In genomic region chr6:129370268-129370916, GRCh38 we compare ENCODE assay signal across 8 cellular contexts.
DNase-seq lines count a peak whose midpoint lies in the region; ATAC-seq, FAIRE-seq and TF ChIP-seq lines count a peak whose summit lies in the region.

No MANE protein-coding gene starts in this region.

- H3K36me3 ChIP-seq in Panc1 (ENCODE audit: control insufficient read depth, insufficient read depth, low read length) (no peaks in the 10 kb centered on the region), right atrium auricular region (peaks cover 33% of the 10 kb centered on the region), small intestine (ENCODE audit: control insufficient read depth in 2 of 2, insufficient read depth in 2 of 2, low read length in 2 of 2) (no peaks in the 10 kb centered on the region)

- ATAC-seq in HG03066 (IDR thresholded peaks at IDR 0.05; ENCODE audit: low read depth, unreplicated experiment), result peak; percentile 65
- peak; percentile 65; the same call in 1 of the 2 replicates for ATAC-seq in Panc1
- no peak for ATAC-seq in activated naive CD8-positive, alpha-beta T cell treated with anti-CD3 and anti-CD28 coated beads, Interleukin-2, amount 10 ng/mL, durations not matched to agents 7 days and 5 days (ENCODE audit: low read depth)
- no peak for ATAC-seq in GM21447 (IDR thresholded peaks at IDR 0.05; ENCODE audit: unreplicated experiment)
- no peak for ATAC-seq in HG03457 (IDR thresholded peaks at IDR 0.05; ENCODE audit: unreplicated experiment)

- intact Hi-C loops in Panc1 (cut with micrococcal nuclease; ENCODE audit: unreplicated experiment), result loop anchor here (5.0 to 10.0 kb wide), 3 partner anchors 116 to 643 kb away; no protein-coding TSS in a partner anchor

- CTCF ChIA-PET in Panc1 (lab: Charles Lee), result interaction anchor here (0.9 kb wide), 1 partner anchor 100 kb away, joined by 4 read pairs; no protein-coding TSS in a partner anchor

- FAIRE-seq in small intestine (lab: Jason Lieb, UNC), result peak; percentile 64

- peak; percentile 61 for TF ChIP-seq CTCF in GM10266 (IDR thresholded peaks at IDR 0.05; ENCODE audit: control insufficient read depth, insufficient read depth, low read depth, missing control alignments)
- TF ChIP-seq CTCF in Panc1 (IDR thresholded peaks at IDR 0.05), result peak; percentile 74
- TF ChIP-seq CTCF in right atrium auricular region (IDR thresholded peaks at IDR 0.05), result peak; percentile 41 to 79

- H3K4me1 ChIP-seq in Panc1 (ENCODE audit: control insufficient read depth, insufficient read depth, low read length), result peaks cover 16% of the 10 kb centered on the region; the same call in 1 of the 2 replicates
- H3K4me1 ChIP-seq in right atrium auricular region, result peaks cover 0 to 18% of the 10 kb centered on the region in 2 donors
- no peaks in the 10 kb centered on the region for H3K4me1 ChIP-seq in small intestine (ENCODE audit: control insufficient read depth in 2 of 2, insufficient read depth in 1 of 2, low read depth in 1 of 2, low read length in 1 of 2)

- H3K4me3 ChIP-seq in Panc1 (ENCODE audit: low read depth in 2 of 2, low read length in 2 of 2) (no peak overlapping the region), right atrium auricular region (no peak overlapping the region), small intestine (ENCODE audit: low read depth in 1 of 2, low read length in 2 of 2) (no peak overlapping the region)

- H3K4me3 Mint-ChIP-seq in activated naive CD8-positive, alpha-beta T cell treated with anti-CD3 and anti-CD28 coated beads, Interleukin-2, amount 10 ng/mL, durations not matched to agents 7 days and 5 days, result peak overlapping the region; percentile 12

- POLR2A ChIA-PET in Panc1 (lab: Charles Lee), result no interaction called here
- POLR2A ChIA-PET in activated naive CD8-positive, alpha-beta T cell treated with anti-CD3 and anti-CD28 coated beads, Interleukin-2, amount 10 ng/mL, durations not matched to agents 7 days and 5 days (lab: Charles Lee), result no interaction called here

- no peaks in the 10 kb centered on the region for H3K27me3 Mint-ChIP-seq in activated naive CD8-positive, alpha-beta T cell treated with anti-CD3 and anti-CD28 coated beads, Interleukin-2, amount 10 ng/mL, durations not matched to agents 7 days and 5 days

- in situ Hi-C loops in Panc1 (cut with HindIII; ENCODE audit: low pct_unique_long_range_greater_than_20kb, low sequenced_read_pairs), result no loop called here

- no peaks in the 10 kb centered on the region for H3K9me3 Mint-ChIP-seq in activated naive CD8-positive, alpha-beta T cell treated with anti-CD3 and anti-CD28 coated beads, Interleukin-2, amount 10 ng/mL, durations not matched to agents 7 days and 5 days

- H3K27ac ChIP-seq in Panc1 (ENCODE audit: low read length) (peak overlapping the region; percentile 74; the same call in 1 of the 2 replicates), right atrium auricular region (peak overlapping the region; percentile 44 to 74), small intestine (ENCODE audit: low read depth in 1 of 2, low read length in 1 of 2) (no peak overlapping the region)

- H3K27ac Mint-ChIP-seq in activated naive CD8-positive, alpha-beta T cell treated with anti-CD3 and anti-CD28 coated beads, Interleukin-2, amount 10 ng/mL, durations not matched to agents 7 days and 5 days, result no peak overlapping the region

- H3K9me3 ChIP-seq in Panc1 (ENCODE audit: control insufficient read depth, insufficient read depth, low read depth, low read length), result no peaks in the 10 kb centered on the region
- no peaks in the 10 kb centered on the region for H3K9me3 ChIP-seq in right atrium auricular region
- no peaks in the 10 kb centered on the region for H3K9me3 ChIP-seq in small intestine (ENCODE audit: control insufficient read depth, low read depth)

- 10 to 12% (median 12%) methylated on average over 9 of the region's 9 CpGs for WGBS in small intestine, 3 donors

- H3K36me3 Mint-ChIP-seq in activated naive CD8-positive, alpha-beta T cell treated with anti-CD3 and anti-CD28 coated beads, Interleukin-2, amount 10 ng/mL, durations not matched to agents 7 days and 5 days, result no peaks in the 10 kb centered on the region

- no TSS peak for BruUV-seq in Panc1 (replicated peaks; lab: Mats Ljungman, UMichigan)

- peak; percentile 24 for DNase-seq in GM10266 (ENCODE audit: extremely low spot score)
- peak; percentile 20 for DNase-seq in Panc1 (ENCODE audit: low read depth, low spot score)
- DNase-seq in activated naive CD8-positive, alpha-beta T cell treated with anti-CD3 and anti-CD28 coated beads, Interleukin-2, amount 10 ng/mL, durations not matched to agents 7 days and 5 days, result no peak
- no peak for DNase-seq in right atrium auricular region (ENCODE audit: low spot score)
- peak; percentile 49 for DNase-seq in small intestine

- no peaks in the 10 kb centered on the region for H3K27me3 ChIP-seq in Panc1 (ENCODE audit: control insufficient read depth, insufficient read depth, low read length)
- no peaks in the 10 kb centered on the region for H3K27me3 ChIP-seq in right atrium auricular region
- no peaks in the 10 kb centered on the region for H3K27me3 ChIP-seq in small intestine (ENCODE audit: control insufficient read depth in 2 of 2, insufficient read depth in 2 of 2, low read length in 2 of 2)

- H3K4me1 Mint-ChIP-seq in activated naive CD8-positive, alpha-beta T cell treated with anti-CD3 and anti-CD28 coated beads, Interleukin-2, amount 10 ng/mL, durations not matched to agents 7 days and 5 days, result peaks cover 14% of the 10 kb centered on the region

Comparison
In these comparisons a context has a peak if more than half of its experiments do, and no peak if none do; other contexts are left out.
1. DNase-seq: peak in GM10266 (single experiment), Panc1 (single experiment) and small intestine (single experiment); none in activated naive CD8-positive, alpha-beta T cell treated with anti-CD3 and anti-CD28 coated beads, Interleukin-2, amount 10 ng/mL, durations not matched to agents 7 days and 5 days (single experiment) and right atrium auricular region (single experiment).
2. ATAC-seq: peak in HG03066 (single experiment) and Panc1 (single experiment); none in activated naive CD8-positive, alpha-beta T cell treated with anti-CD3 and anti-CD28 coated beads, Interleukin-2, amount 10 ng/mL, durations not matched to agents 7 days and 5 days (single experiment), GM21447 (single experiment) and HG03457 (single experiment).
3. H3K27ac ChIP-seq: peak in Panc1 (single experiment) and right atrium auricular region (2 of 2); none in small intestine (0 of 2).
4. Peak in every context shown above with its lines, with median percentiles within 50 percentile points of each other: CTCF ChIP-seq.